11 cellular contexts compared by ENCODE assay signal in the genomic region with DNA sequence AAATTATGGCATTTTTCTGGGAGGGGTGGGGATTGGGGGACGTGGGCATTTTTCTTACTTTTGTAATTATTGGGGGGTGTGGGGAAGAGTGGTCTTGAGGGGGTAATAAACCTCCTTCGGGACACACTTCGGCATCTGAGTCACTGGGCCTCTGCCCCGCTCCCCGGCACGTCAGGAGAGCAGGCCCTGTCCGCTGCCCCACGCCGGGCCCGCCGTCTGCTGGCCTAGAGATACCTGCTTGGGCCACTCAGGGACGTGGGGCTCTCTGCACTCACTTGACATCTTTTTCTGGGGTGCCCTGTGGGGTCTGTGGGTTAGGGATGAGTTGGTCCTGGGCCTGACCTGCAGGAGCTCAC. TPM values are rescaled to one million over a fixed set of nuclear protein-coding genes. Genes with fewer than 3 reads are reported as not detected.
A peak's percentile ranks its signal among the peaks of the same experiment; 100 is the strongest.
DNase-seq lines count a peak whose midpoint lies in the region; ATAC-seq, FAIRE-seq and TF ChIP-seq lines count a peak whose summit lies in the region.
"Had no signal": no experiment of that assay in that cellular context is flagged by ENCODE, and none has a peak within 500 bp of the region (broad histone marks: within the 10 kb centered on the region; RNA-seq: fewer than 3 reads in every experiment).

No MANE protein-coding gene starts in this region.

- H3K27me3 Mint-ChIP-seq in natural killer cell (ENCODE audit: low read depth in 2 of 2) = no peaks in the 10 kb centered on the region

- H3K27ac ChIP-seq in left ventricle myocardium inferior (replicated peaks) (peak overlapping the region; percentile 94), body of pancreas (peak overlapping the region in 3 of 4 donors; percentile 26 to 89 (median 48))

- H3K9me3 ChIP-seq in left ventricle myocardium inferior (replicated peaks) = no peaks in the 10 kb centered on the region
- no peaks in the 10 kb centered on the region for H3K9me3 ChIP-seq in body of pancreas
- H3K9me3 ChIP-seq: MG63, prostate gland had no signal

- H3K9me3 Mint-ChIP-seq in natural killer cell = no peaks in the 10 kb centered on the region

- no peak for TF ChIP-seq POLR2A in body of pancreas (IDR thresholded peaks at IDR 0.05)
- TF ChIP-seq POLR2A in GM12891 (IDR thresholded peaks at IDR 0.05; ENCODE audit: low read depth, low read length) = no peak

- CTCF ChIA-PET in GM10248 (lab: Yijun Ruan, JAX) = interaction anchor here (1.1 to 2.2 kb wide), 3 partner anchors 9 to 32 kb away, joined by 3 to 7 read pairs (median 5); a partner anchor contains a TSS

- TF ChIP-seq CTCF in left ventricle myocardium inferior (IDR thresholded peaks at IDR 0.05; ENCODE audit: borderline replicate concordance) (no peak), body of pancreas (IDR thresholded peaks at IDR 0.05) (no peak), natural killer cell (IDR thresholded peaks at IDR 0.05) (no peak), GM10248 (IDR thresholded peaks at IDR 0.05; ENCODE audit: control extremely low read depth, extremely low read depth, low read depth, missing control alignments) (no peak)

- DNase-seq in left ventricle myocardium inferior (no peak), cardiac septum (ENCODE audit: low spot score) (no peak), body of pancreas (no peak), natural killer cell (no peak), GM10248 (ENCODE audit: extremely low spot score) (no peak), UCSD-AML1 (lab: John Stamatoyannopoulos, UW; ENCODE audit: unreplicated experiment) (no peak), NCI-H1105 treated with DMSO at 0.1 percent for 48 hours (lab: John Stamatoyannopoulos, UW) (no peak), GM12891 (ENCODE audit: insufficient read length, low spot score) (no peak)
- DNase-seq: COR-L47 had no signal

- no peak overlapping the region for H3K4me3 Mint-ChIP-seq in natural killer cell

- FAIRE-seq in GM12891 (lab: Jason Lieb, UNC) = no peak

- WGBS in body of pancreas, 2 donors = 69 to 90% methylated on average over 5 to 11 of the region's 12 CpGs

- H3K27me3 ChIP-seq in left ventricle myocardium inferior (ENCODE audit: low read depth) = no peaks in the 10 kb centered on the region
- H3K27me3 ChIP-seq in body of pancreas = no peaks in the 10 kb centered on the region
- H3K27me3 ChIP-seq: MG63 had no signal

- peaks cover 50 to 63% of the 10 kb centered on the region in 2 donors for H3K4me1 Mint-ChIP-seq in natural killer cell

- H3K36me3 Mint-ChIP-seq in natural killer cell = no peaks in the 10 kb centered on the region

- H3K36me3 ChIP-seq in left ventricle myocardium inferior (peaks cover 7% of the 10 kb centered on the region), body of pancreas (replicated peaks in 1 of 2; ENCODE audit: insufficient read depth in 1 of 2, low read depth in 2 of 2) (no peaks in the 10 kb centered on the region)
- H3K36me3 ChIP-seq: prostate gland had no signal

- intact Hi-C loops in left ventricle myocardium inferior (cut with micrococcal nuclease) = no loop called here
- intact Hi-C loops in cardiac septum (cut with DNase I) = no loop called here
- intact Hi-C loops in body of pancreas (cut with DNase I) = no loop called here
- intact Hi-C loops in natural killer cell (cut with micrococcal nuclease) = loop anchor here (5.0 to 10.0 kb wide), 2 partner anchors 89 to 317 kb away; a partner anchor contains a TSS

- H3K4me3 ChIP-seq in left ventricle myocardium inferior (no peak overlapping the region), body of pancreas (no peak overlapping the region)
- H3K4me3 ChIP-seq: MG63, prostate gland had no signal

- peak overlapping the region; percentile 98 to 99 for H3K27ac Mint-ChIP-seq in natural killer cell

- H3K4me1 ChIP-seq in left ventricle myocardium inferior (peaks cover 41% of the 10 kb centered on the region), body of pancreas (peaks cover 32% of the 10 kb centered on the region)

- ATAC-seq in body of pancreas (no peak), natural killer cell (no peak)

- POLR2A ChIA-PET in GM10248 (lab: Yijun Ruan, JAX) = interaction anchor here (0.9 to 1.4 kb wide), 5 partner anchors 10 to 89 kb away, joined by 3 to 12 read pairs (median 5); a partner anchor contains a TSS

TF ChIP-seq in GM12891, 5 proteins besides CTCF, POLR2A, EP300 and RAD21:
- no peak for TF ChIP-seq TAF1 (IDR thresholded peaks at IDR 0.05; ENCODE audit: low read depth, low read length)
- no peak for TF ChIP-seq POLR2AphosphoS5 (IDR thresholded peaks at IDR 0.05; ENCODE audit: low read depth, low read length)
- no peak for TF ChIP-seq PAX5 (IDR thresholded peaks at IDR 0.05; ENCODE audit: insufficient read depth, low read length, severe bottlenecking)
- no peak for TF ChIP-seq POU2F2 (IDR thresholded peaks at IDR 0.05; ENCODE audit: low read depth, low read length)
- TF ChIP-seq SPI1 (IDR thresholded peaks at IDR 0.05; ENCODE audit: low read depth, low read length) = no peak
TF ChIP-seq in GM12891: peak in this region for 0.

RNA-seq across cellular contexts. Expression of a gene that starts 3.5 kb away (rescaled TPM):
- total RNA-seq in left ventricle myocardium inferior (834 TPM), cardiac septum (827 TPM), body of pancreas (1,000 to 10,000 TPM; 1,824 to 3,385 TPM), natural killer cell (1,000 to 10,000 TPM in 2 of 3 donors, 100 to 1,000 TPM in 1; 554 to 1,168 (median 1,024) TPM)
- 2,219 TPM for polyA plus RNA-seq in GM12891 (2012; ENCODE audit: low read depth, missing spikeins)

RNA-seq across cellular contexts. Expression of a gene that starts 7.0 kb away (rescaled TPM):
- 25.5 TPM for total RNA-seq in left ventricle myocardium inferior
- total RNA-seq in cardiac septum = 25.6 TPM
- total RNA-seq in body of pancreas = 10 to 100 TPM; 15.3 to 22.7 TPM
- total RNA-seq in natural killer cell = 100 to 1,000 TPM; 117 to 133 (median 120) TPM
- 262 TPM for polyA plus RNA-seq in GM12891 (2012; ENCODE audit: low read depth, missing spikeins)

RNA-seq across cellular contexts. Expression of a gene that starts 28.2 kb away (rescaled TPM):
- total RNA-seq in left ventricle myocardium inferior (not detected), cardiac septum (not detected), body of pancreas (not detected), natural killer cell (not detected)
- 0.71 TPM for polyA plus RNA-seq in GM12891 (2012; ENCODE audit: low read depth, missing spikeins)

RNA-seq across cellular contexts. Expression of a gene that starts 31.5 kb away (rescaled TPM):
- total RNA-seq in left ventricle myocardium inferior (138 TPM), cardiac septum (175 TPM), body of pancreas (10 to 100 TPM in 1 of 2 donors, 1 to 10 TPM in 1; 7.5 to 17.8 TPM), natural killer cell (10 to 100 TPM; 31.6 to 34.5 (median 34.4) TPM)
- 46.8 TPM for polyA plus RNA-seq in GM12891 (2012; ENCODE audit: low read depth, missing spikeins)

RNA-seq across cellular contexts. Expression of a gene that starts 32.0 kb away (rescaled TPM):
- total RNA-seq in left ventricle myocardium inferior (44.4 TPM), cardiac septum (39.2 TPM), body of pancreas (10 to 100 TPM; 46.5 to 47.2 TPM), natural killer cell (10 to 100 TPM; 23.6 to 28.3 (median 26.5) TPM)
- 104 TPM for polyA plus RNA-seq in GM12891 (2012; ENCODE audit: low read depth, missing spikeins)
